8 cellular contexts compared by ENCODE assay signal in genomic region chr7:92835851-92836488, GRCh38. TPM values are rescaled to one million over a fixed set of nuclear protein-coding genes. Genes with fewer than 3 reads are reported as not detected.
DNase-seq lines count a peak whose midpoint lies in the region; ATAC-seq and TF ChIP-seq lines count a peak whose summit lies in the region.

No MANE protein-coding gene starts in this region.

- H3K4me1 Mint-ChIP-seq in CD8-positive, alpha-beta T cell (ENCODE audit: low read depth), result peaks cover 38% of the 10 kb centered on the region
- H3K4me1 Mint-ChIP-seq in stimulated activated naive CD8-positive, alpha-beta T cell treated with anti-CD3 and anti-CD28 coated beads, Interleukin-15, Interleukin-2, amounts not matched to agents 100 ng/mL and 50 ng/mL, for 24 hours (ENCODE audit: low read depth), result peaks cover 36% of the 10 kb centered on the region

- intact Hi-C loops in CD8-positive, alpha-beta T cell (cut with DNase I, micrococcal nuclease), result loop anchor here (5.0 to 10.0 kb wide), 5 partner anchors 391 to 1169 kb away; partner anchors contain the start of genes AKAP9 (in 1 of the 2), ANKIB1 (in 1 of the 2), BET1 (in 1 of the 2) and GATAD1 (in 1 of the 2)
- intact Hi-C loops in dorsolateral prefrontal cortex (cut with DNase I), result loop anchor here in 1 of 2 donors (10.0 kb wide), 1 partner anchor 219 kb away; no protein-coding TSS in a partner anchor

- no peak for TF ChIP-seq CTCF in CD8-positive, alpha-beta T cell (IDR thresholded peaks at IDR 0.05)
- TF ChIP-seq CTCF in WERI-Rb-1 (IDR thresholded peaks at IDR 0.05; ENCODE audit: low read depth, low read length) (no peak), dorsolateral prefrontal cortex (IDR thresholded peaks at IDR 0.05 in 54 of 56, conservative IDR thresholded peaks at IDR 0.05 in 2 of 56; ENCODE audit: low read depth in 1 of 56, partially characterized antibody in 56 of 56) (peak in 1 of 56 donors; percentile 8)

- peak in 5 of 7 experiments; percentile 6 to 53 (median 33) for DNase-seq in CD8-positive, alpha-beta T cell
- DNase-seq in WERI-Rb-1, result no peak
- peak in 3 of 10 donors; percentile 10 to 43 (median 34) for DNase-seq in dorsolateral prefrontal cortex
- DNase-seq in lung microvascular endothelial cell (ENCODE audit: low read depth in 2 of 2), result peak; percentile 44 to 64
- no peak for DNase-seq in iPS-NIHi11 (ENCODE audit: low spot score)

- peak overlapping the region; percentile 46 for H3K27ac ChIP-seq in CD8-positive, alpha-beta T cell (ENCODE audit: low read depth, low read length)
- H3K27ac ChIP-seq in HUES6 (ENCODE audit: low read depth, low read length), result peak overlapping the region; percentile 71; the same call in 1 of the 2 replicates
- H3K27ac ChIP-seq in WERI-Rb-1, result no peak overlapping the region
- H3K27ac ChIP-seq in dorsolateral prefrontal cortex, result peak overlapping the region in 28 of 59 donors; percentile 4 to 97 (median 50)

- POLR2A ChIA-PET in CD8-positive, alpha-beta T cell (lab: Charles Lee), result interaction anchor here (0.8 kb wide), 1 partner anchor 307 kb away, joined by 3 read pairs; the partner anchor contains the start of gene RBM48

- H3K27me3 Mint-ChIP-seq in CD8-positive, alpha-beta T cell (ENCODE audit: low read depth), result peaks cover 4% of the 10 kb centered on the region
- H3K27me3 Mint-ChIP-seq in stimulated activated naive CD8-positive, alpha-beta T cell treated with anti-CD3 and anti-CD28 coated beads, Interleukin-15, Interleukin-2, amounts not matched to agents 100 ng/mL and 50 ng/mL, for 24 hours, result peaks cover 15% of the 10 kb centered on the region

- ATAC-seq in CD8-positive, alpha-beta T cell, result peak; percentile 12
- no peak for ATAC-seq in HG02642 (IDR thresholded peaks at IDR 0.05; ENCODE audit: poor library complexity, unreplicated experiment)

- peaks cover 23% of the 10 kb centered on the region for H3K36me3 Mint-ChIP-seq in CD8-positive, alpha-beta T cell
- H3K36me3 Mint-ChIP-seq in stimulated activated naive CD8-positive, alpha-beta T cell treated with anti-CD3 and anti-CD28 coated beads, Interleukin-15, Interleukin-2, amounts not matched to agents 100 ng/mL and 50 ng/mL, for 24 hours (ENCODE audit: low read depth), result peaks cover 37% of the 10 kb centered on the region

- H3K27me3 ChIP-seq in CD8-positive, alpha-beta T cell (ENCODE audit: insufficient read depth, low read length), result peaks cover 3% of the 10 kb centered on the region
- H3K27me3 ChIP-seq in HUES6 (ENCODE audit: control insufficient read depth, insufficient read depth, low read length) (peaks cover 15% of the 10 kb centered on the region; the same call in 1 of the 2 replicates), WERI-Rb-1 (ENCODE audit: insufficient read depth, low read depth, severe bottlenecking) (peaks cover 20% of the 10 kb centered on the region), dorsolateral prefrontal cortex (no peaks in the 10 kb centered on the region)

- H3K36me3 ChIP-seq in CD8-positive, alpha-beta T cell (ENCODE audit: insufficient read depth, low read length), result no peaks in the 10 kb centered on the region
- H3K36me3 ChIP-seq in HUES6 (ENCODE audit: control insufficient read depth, insufficient read depth, low read length) (peaks cover 2% of the 10 kb centered on the region; the same call in 1 of the 2 replicates), WERI-Rb-1 (no peaks in the 10 kb centered on the region; the same call in 1 of the 2 replicates)

- H3K9me3 Mint-ChIP-seq in CD8-positive, alpha-beta T cell, result no peaks in the 10 kb centered on the region
- H3K9me3 Mint-ChIP-seq in stimulated activated naive CD8-positive, alpha-beta T cell treated with anti-CD3 and anti-CD28 coated beads, Interleukin-15, Interleukin-2, amounts not matched to agents 100 ng/mL and 50 ng/mL, for 24 hours, result no peaks in the 10 kb centered on the region

- H3K4me1 ChIP-seq in CD8-positive, alpha-beta T cell (ENCODE audit: insufficient read depth, low read length), result peaks cover 27% of the 10 kb centered on the region
- H3K4me1 ChIP-seq in HUES6 (ENCODE audit: control insufficient read depth, insufficient read depth, low read length), result peaks cover 20% of the 10 kb centered on the region

- no peaks in the 10 kb centered on the region for H3K9me3 ChIP-seq in CD8-positive, alpha-beta T cell (ENCODE audit: low read length)
- H3K9me3 ChIP-seq in HUES6 (ENCODE audit: control insufficient read depth, insufficient read depth, low read depth, low read length), result no peaks in the 10 kb centered on the region
- no peaks in the 10 kb centered on the region for H3K9me3 ChIP-seq in WERI-Rb-1 (ENCODE audit: severe bottlenecking)

- CTCF ChIA-PET in CD8-positive, alpha-beta T cell (lab: Charles Lee), result interaction anchor here (1.0 to 1.4 kb wide), 4 partner anchors 12 to 220 kb away, joined by 3 to 4 read pairs (median 4); no protein-coding TSS in a partner anchor

- H3K4me3 ChIP-seq in CD8-positive, alpha-beta T cell (ENCODE audit: low read depth, low read length), result peak overlapping the region; percentile 85
- H3K4me3 ChIP-seq in HUES6 (ENCODE audit: low read depth, low read length), result peak overlapping the region; percentile 90
- peak overlapping the region; percentile 96 for H3K4me3 ChIP-seq in WERI-Rb-1 (ENCODE audit: low read depth, low read length)
- H3K4me3 ChIP-seq in dorsolateral prefrontal cortex, result peak overlapping the region; percentile 60 to 97 (median 85)

- peak overlapping the region; percentile 98 for H3K4me3 Mint-ChIP-seq in CD8-positive, alpha-beta T cell
- peak overlapping the region; percentile 94 for H3K4me3 Mint-ChIP-seq in stimulated activated naive CD8-positive, alpha-beta T cell treated with anti-CD3 and anti-CD28 coated beads, Interleukin-15, Interleukin-2, amounts not matched to agents 100 ng/mL and 50 ng/mL, for 24 hours

- H3K9ac ChIP-seq in HUES6 (ENCODE audit: low read length), result peak overlapping the region; percentile 95

- H3K27ac Mint-ChIP-seq in CD8-positive, alpha-beta T cell, result peak overlapping the region; percentile 91
- H3K27ac Mint-ChIP-seq in stimulated activated naive CD8-positive, alpha-beta T cell treated with anti-CD3 and anti-CD28 coated beads, Interleukin-15, Interleukin-2, amounts not matched to agents 100 ng/mL and 50 ng/mL, for 24 hours, result peak overlapping the region; percentile 96

RNA-seq across cellular contexts. Expression of gene CDK6, which starts 0.4 kb away (rescaled TPM):
- 10 to 100 TPM; 15.9 to 16.7 TPM for total RNA-seq in CD8-positive, alpha-beta T cell
- 10 to 100 TPM; 11.5 to 56.1 (median 20.6) TPM for total RNA-seq in dorsolateral prefrontal cortex
- total RNA-seq in lung microvascular endothelial cell, result 24.0 and 30.4 TPM in 2 replicates

Comparison
In these comparisons a context has a peak if more than half of its experiments do, and no peak if none do; other contexts are left out.
1. DNase-seq: peak in CD8-positive, alpha-beta T cell (5 of 7) and lung microvascular endothelial cell (2 of 2); none in WERI-Rb-1 (single experiment) and iPS-NIHi11 (single experiment).
2. Peak in every context shown above with its lines, with median percentiles within 50 percentile points of each other: H3K4me3 ChIP-seq.